Comparison of ENCODE assay signal across 10 cellular contexts in genomic region chr16:89534147-89534788, GRCh38. TPM values are rescaled to one million over a fixed set of nuclear protein-coding genes. Genes with fewer than 3 reads are reported as not detected.
DNase-seq lines count a peak whose midpoint lies in the region; ATAC-seq, FAIRE-seq and TF ChIP-seq lines count a peak whose summit lies in the region.
"Had no signal": no experiment of that assay in that cellular context is flagged by ENCODE, and none has a peak within 500 bp of the region (broad histone marks: within the 10 kb centered on the region; RNA-seq: fewer than 3 reads in every experiment).

No MANE protein-coding gene starts in this region.

- no peak for TF ChIP-seq POLR2A in H54 (IDR thresholded peaks at IDR 0.05; ENCODE audit: low read depth, low read length)

- H3K27me3 Mint-ChIP-seq in CD4-positive, CD25-positive, alpha-beta regulatory T cell, result no peaks in the 10 kb centered on the region

- FAIRE-seq in HTR-8/SVneo (lab: Jason Lieb, UNC) (no peak), H54 (lab: Jason Lieb, UNC) (no peak)
- FAIRE-seq: endometrium had no signal

- peak; percentile 68 to 84 for ATAC-seq in CD4-positive, CD25-positive, alpha-beta regulatory T cell (ENCODE audit: low read depth in 2 of 2)
- no peak for ATAC-seq in HG03025 (IDR thresholded peaks at IDR 0.05; ENCODE audit: low FRiP score, unreplicated experiment)

- H3K4me3 Mint-ChIP-seq in CD4-positive, CD25-positive, alpha-beta regulatory T cell, result peak overlapping the region in 2 of 4 donors; percentile 1 to 41

- peak overlapping the region; percentile 64 to 84 (median 70) for H3K27ac Mint-ChIP-seq in CD4-positive, CD25-positive, alpha-beta regulatory T cell

- DNase-seq in CD4-positive, CD25-positive, alpha-beta regulatory T cell, result peak in 2 of 3 donors; percentile 17 to 66
- DNase-seq in SKM-1 treated with dmso at 0.1 percent for 144 hours (lab: John Stamatoyannopoulos, UW; ENCODE audit: unreplicated experiment) (peak; percentile 99), choroid plexus epithelial cell (ENCODE audit: low read depth) (peak; percentile 92), mucosa of gallbladder (ENCODE audit: low spot score) (peak; percentile 38), COLO668 (lab: John Stamatoyannopoulos, UW; ENCODE audit: unreplicated experiment) (no peak), HTR-8/SVneo (ENCODE audit: insufficient read length, low spot score) (no peak), H54 (ENCODE audit: insufficient read length, low spot score) (no peak)
- DNase-seq: SHP77 treated with DMSO at 0.1 percent for 48 hours had no signal

- peaks cover 5 to 24% (median 9%) of the 10 kb centered on the region in 4 donors for H3K4me1 Mint-ChIP-seq in CD4-positive, CD25-positive, alpha-beta regulatory T cell

- peaks cover 15% of the 10 kb centered on the region for H3K36me3 Mint-ChIP-seq in CD4-positive, CD25-positive, alpha-beta regulatory T cell

- no peaks in the 10 kb centered on the region for H3K9me3 ChIP-seq in CD4-positive, CD25-positive, alpha-beta regulatory T cell (ENCODE audit: control insufficient read depth in 2 of 2, low read length in 2 of 2)

- peak overlapping the region; percentile 6 for H3K4me3 ChIP-seq in CD4-positive, CD25-positive, alpha-beta regulatory T cell (ENCODE audit: low read depth, low read length)
- no peak overlapping the region for H3K4me3 ChIP-seq in choroid plexus epithelial cell (ENCODE audit: low read depth, low read length)

- TF ChIP-seq CTCF in choroid plexus epithelial cell (conservative IDR thresholded peaks at IDR 0.05; ENCODE audit: low read depth, low read length), result no peak

- H3K36me3 ChIP-seq in CD4-positive, CD25-positive, alpha-beta regulatory T cell (ENCODE audit: control insufficient read depth, insufficient read depth, low read length), result peaks cover 58% of the 10 kb centered on the region

- H3K4me1 ChIP-seq in CD4-positive, CD25-positive, alpha-beta regulatory T cell (ENCODE audit: control insufficient read depth, insufficient read depth, low read length, poor library complexity, severe bottlenecking), result peaks cover 10% of the 10 kb centered on the region

- H3K9me3 Mint-ChIP-seq in CD4-positive, CD25-positive, alpha-beta regulatory T cell, result no peaks in the 10 kb centered on the region

- H3K27ac ChIP-seq in CD4-positive, CD25-positive, alpha-beta regulatory T cell (ENCODE audit: insufficient read depth, low read length, poor library complexity, severe bottlenecking), result no peak overlapping the region

- H3K27me3 ChIP-seq in CD4-positive, CD25-positive, alpha-beta regulatory T cell (ENCODE audit: control insufficient read depth, insufficient read depth, low read length), result no peaks in the 10 kb centered on the region

RNA-seq across cellular contexts. Expression of gene SPG7, which starts 26.1 kb away (rescaled TPM):
- 184 TPM for total RNA-seq in CD4-positive, CD25-positive, alpha-beta regulatory T cell
- polyA plus RNA-seq in CD4-positive, CD25-positive, alpha-beta regulatory T cell, result 10 to 100 TPM; 34.4 to 41.4 (median 38.1) TPM
- total RNA-seq in mucosa of gallbladder, result 106 TPM

RNA-seq across cellular contexts. Expression of gene RPL13, which starts 26.2 kb away (rescaled TPM):
- total RNA-seq in CD4-positive, CD25-positive, alpha-beta regulatory T cell, result 3,164 TPM
- polyA plus RNA-seq in CD4-positive, CD25-positive, alpha-beta regulatory T cell, result 1,000 to 10,000 TPM; 3,297 to 6,519 (median 5,004) TPM
- total RNA-seq in mucosa of gallbladder, result 1,696 TPM

RNA-seq across cellular contexts. Expression of gene CPNE7, which starts 41.3 kb away (rescaled TPM):
- total RNA-seq in CD4-positive, CD25-positive, alpha-beta regulatory T cell, result 0.69 TPM
- under 1 TPM in 3 of 4 donors, not detected in 1; 0.11 to 0.81 (median 0.48) TPM for polyA plus RNA-seq in CD4-positive, CD25-positive, alpha-beta regulatory T cell
- total RNA-seq in mucosa of gallbladder, result 3.6 TPM

RNA-seq across cellular contexts. Expression of gene ANKRD11, which starts 43.9 kb away (rescaled TPM):
- total RNA-seq in CD4-positive, CD25-positive, alpha-beta regulatory T cell, result 323 TPM
- 10 to 100 TPM in 3 of 4 donors, 1 to 10 TPM in 1; 8.7 to 19.4 (median 14.3) TPM for polyA plus RNA-seq in CD4-positive, CD25-positive, alpha-beta regulatory T cell
- total RNA-seq in mucosa of gallbladder, result 143 TPM

Comparison
In these comparisons a context has a peak if more than half of its experiments do, and no peak if none do; other contexts are left out.
1. DNase-seq: peak in CD4-positive, CD25-positive, alpha-beta regulatory T cell (2 of 3), SKM-1 treated with dmso at 0.1 percent for 144 hours (single experiment), choroid plexus epithelial cell (single experiment) and mucosa of gallbladder (single experiment); none in COLO668 (single experiment), HTR-8/SVneo (single experiment) and H54 (single experiment).